In genomic region chr4:6184169-6184568, GRCh38 we compare ENCODE assay signal across 21 cellular contexts. TPM values are rescaled to one million over a fixed set of nuclear protein-coding genes. Genes with fewer than 3 reads are reported as not detected.
DNase-seq lines count a peak whose midpoint lies in the region; ATAC-seq and TF ChIP-seq lines count a peak whose summit lies in the region.
"Had no signal": no experiment of that assay in that cellular context is flagged by ENCODE, and none has a peak within 500 bp of the region (broad histone marks: within the 10 kb centered on the region; RNA-seq: fewer than 3 reads in every experiment).

No MANE protein-coding gene starts in this region.

- POLR2A ChIA-PET in CD8-positive, alpha-beta T cell (lab: Charles Lee) = interaction anchor here (1.0 kb wide), 1 partner anchor 12 kb away, joined by 3 read pairs; no protein-coding TSS in a partner anchor
- POLR2A ChIA-PET in activated naive CD8-positive, alpha-beta T cell treated with anti-CD3 and anti-CD28 coated beads, Interleukin-2, amount 10 ng/mL, durations not matched to agents 7 days and 5 days (lab: Charles Lee) = no interaction called here

- H3K4me3 ChIP-seq in CD8-positive, alpha-beta T cell (ENCODE audit: low read depth, low read length) = no peak overlapping the region
- peak overlapping the region; percentile 20 for H3K4me3 ChIP-seq in Jurkat, Clone E6-1 (ENCODE audit: low read length)
- H3K4me3 ChIP-seq: coronary artery, GM23248, PC-9, psoas muscle, transverse colon had no signal

- H3K27me3 ChIP-seq in CD8-positive, alpha-beta T cell (ENCODE audit: insufficient read depth, low read length) = no peaks in the 10 kb centered on the region
- H3K27me3 ChIP-seq: transverse colon had no signal

- H3K36me3 Mint-ChIP-seq in CD8-positive, alpha-beta T cell = no peaks in the 10 kb centered on the region
- H3K36me3 Mint-ChIP-seq in activated naive CD8-positive, alpha-beta T cell treated with anti-CD3 and anti-CD28 coated beads, Interleukin-2, amount 10 ng/mL, durations not matched to agents 7 days and 5 days = peaks cover 10% of the 10 kb centered on the region

- no peaks in the 10 kb centered on the region for H3K36me3 ChIP-seq in CD8-positive, alpha-beta T cell (ENCODE audit: insufficient read depth, low read length)
- H3K36me3 ChIP-seq: transverse colon had no signal

- H3K27me3 Mint-ChIP-seq in CD8-positive, alpha-beta T cell (ENCODE audit: low read depth) = peaks cover 4% of the 10 kb centered on the region
- H3K27me3 Mint-ChIP-seq in activated naive CD8-positive, alpha-beta T cell treated with anti-CD3 and anti-CD28 coated beads, Interleukin-2, amount 10 ng/mL, durations not matched to agents 7 days and 5 days = peaks cover 2% of the 10 kb centered on the region

- peaks cover 42% of the 10 kb centered on the region for H3K4me1 ChIP-seq in CD8-positive, alpha-beta T cell (ENCODE audit: insufficient read depth, low read length)
- H3K4me1 ChIP-seq: psoas muscle, transverse colon had no signal

- H3K9me3 Mint-ChIP-seq in CD8-positive, alpha-beta T cell = peaks cover 27% of the 10 kb centered on the region
- peaks cover 1% of the 10 kb centered on the region for H3K9me3 Mint-ChIP-seq in activated naive CD8-positive, alpha-beta T cell treated with anti-CD3 and anti-CD28 coated beads, Interleukin-2, amount 10 ng/mL, durations not matched to agents 7 days and 5 days

- CTCF ChIA-PET in CD8-positive, alpha-beta T cell (lab: Charles Lee) = no interaction called here

- TF ChIP-seq CTCF in CD8-positive, alpha-beta T cell (IDR thresholded peaks at IDR 0.05) = no peak

- H3K4me1 Mint-ChIP-seq in CD8-positive, alpha-beta T cell (ENCODE audit: low read depth) = peaks cover 45% of the 10 kb centered on the region
- H3K4me1 Mint-ChIP-seq in activated naive CD8-positive, alpha-beta T cell treated with anti-CD3 and anti-CD28 coated beads, Interleukin-2, amount 10 ng/mL, durations not matched to agents 7 days and 5 days = peaks cover 37% of the 10 kb centered on the region
- H3K4me1 Mint-ChIP-seq: nephron had no signal

- no peak for DNase-seq in CD8-positive, alpha-beta T cell
- no peak for DNase-seq in Jurkat, Clone E6-1 (ENCODE audit: low read depth, low spot score)
- DNase-seq in activated naive CD8-positive, alpha-beta T cell treated with anti-CD3 and anti-CD28 coated beads, Interleukin-2, amount 10 ng/mL, durations not matched to agents 7 days and 5 days = no peak
- DNase-seq in DMS79 treated with DMSO at 0.1 percent for 48 hours (lab: John Stamatoyannopoulos, UW) = no peak
- DNase-seq in foreskin melanocyte = no peak
- DNase-seq in NCI-H2171 (lab: John Stamatoyannopoulos, UW) = no peak
- DNase-seq in HuH-7 (ENCODE audit: low spot score) = no peak
- DNase-seq: activated naive CD4-positive, alpha-beta T cell; DMS53; GM23248; NCI-H2081; NCI-H69; PC-9; psoas muscle; transverse colon had no signal

- H3K27ac ChIP-seq in CD8-positive, alpha-beta T cell (ENCODE audit: low read depth, low read length) = no peak overlapping the region
- H3K27ac ChIP-seq: coronary artery, GM23248, PC-9, psoas muscle, transverse colon had no signal

- intact Hi-C loops in CD8-positive, alpha-beta T cell (cut with DNase I, micrococcal nuclease) = no loop called here

- peak overlapping the region; percentile 18 for H3K27ac Mint-ChIP-seq in CD8-positive, alpha-beta T cell
- peak overlapping the region; percentile 47 for H3K27ac Mint-ChIP-seq in activated naive CD8-positive, alpha-beta T cell treated with anti-CD3 and anti-CD28 coated beads, Interleukin-2, amount 10 ng/mL, durations not matched to agents 7 days and 5 days
- H3K27ac Mint-ChIP-seq: B cell, nephron had no signal

- ATAC-seq in CD8-positive, alpha-beta T cell = no peak
- ATAC-seq in GM19025 (IDR thresholded peaks at IDR 0.05; ENCODE audit: low read depth, unreplicated experiment) = peak; percentile 1
- no peak for ATAC-seq in activated naive CD8-positive, alpha-beta T cell treated with anti-CD3 and anti-CD28 coated beads, Interleukin-2, amount 10 ng/mL, durations not matched to agents 7 days and 5 days (ENCODE audit: low read depth)
- ATAC-seq: psoas muscle had no signal

- H3K4me3 Mint-ChIP-seq in CD8-positive, alpha-beta T cell = no peak overlapping the region
- H3K4me3 Mint-ChIP-seq in activated naive CD8-positive, alpha-beta T cell treated with anti-CD3 and anti-CD28 coated beads, Interleukin-2, amount 10 ng/mL, durations not matched to agents 7 days and 5 days = no peak overlapping the region
- H3K4me3 Mint-ChIP-seq: B cell, nephron had no signal

- H3K9me3 ChIP-seq in CD8-positive, alpha-beta T cell (ENCODE audit: low read length) = no peaks in the 10 kb centered on the region
- H3K9me3 ChIP-seq: transverse colon had no signal

RNA-seq across cellular contexts. Expression of gene JAKMIP1, which starts 16.2 kb away (rescaled TPM):
- total RNA-seq in CD8-positive, alpha-beta T cell = 1 to 10 TPM; 2.3 to 3.0 TPM
- polyA plus RNA-seq in Jurkat, Clone E6-1 (2012; ENCODE audit: insufficient read depth, insufficient read length) = 24.4 TPM
- 1 to 10 TPM; 5.3 to 5.9 TPM for total RNA-seq in activated naive CD8-positive, alpha-beta T cell treated with anti-CD3 and anti-CD28 coated beads, Interleukin-2, amount 10 ng/mL, durations not matched to agents 7 days and 5 days
- total RNA-seq: GM23248, lower leg skin, PC-9, psoas muscle, SK-MEL-5 had no signal
- polyA plus RNA-seq: GM23248 had no signal
